27 cellular contexts compared by ENCODE assay signal in the genomic region with DNA sequence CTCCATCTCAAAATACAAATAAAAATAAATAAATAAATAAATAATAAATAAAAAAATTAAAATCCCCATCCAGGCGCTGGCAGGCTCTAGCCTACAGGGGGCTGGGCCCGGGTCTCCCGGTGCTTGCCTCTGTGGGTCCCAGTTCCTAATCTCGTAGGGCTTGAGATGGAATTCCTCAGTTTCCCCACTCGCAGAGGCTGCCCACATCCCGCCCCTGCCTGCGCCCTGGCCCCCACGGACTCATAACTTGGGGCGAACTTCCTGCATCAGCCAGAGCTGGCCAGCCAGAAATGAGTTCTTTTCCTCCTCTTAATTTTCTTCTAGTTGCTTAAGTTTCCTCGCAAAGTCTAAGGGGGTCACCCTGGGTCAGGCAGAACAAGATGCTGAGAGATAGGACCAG. TPM values are rescaled to one million over a fixed set of nuclear protein-coding genes. Genes with fewer than 3 reads are reported as not detected.
"Had no signal": no experiment of that assay in that cellular context is flagged by ENCODE, and none has a peak within 500 bp of the region (broad histone marks: within the 10 kb centered on the region; RNA-seq: fewer than 3 reads in every experiment).

No MANE protein-coding gene starts in this region.

- ATAC-seq: left colon; left lung; lower lobe of right lung; naive thymus-derived CD8-positive, alpha-beta T cell; sciatic nerve; stimulated activated naive B cell treated with anti-CD40 and anti-IgM and Interleukin-4, amounts not matched to agents 10 μg/mL and 1 μg/mL and 100 μg/mL, for 72 hours had no signal

- H3K9me3 Mint-ChIP-seq: immature natural killer cell; naive thymus-derived CD8-positive, alpha-beta T cell; nephron; neural crest cell; stimulated activated naive B cell treated with anti-CD40 and anti-IgM and Interleukin-4, amounts not matched to agents 10 μg/mL and 1 μg/mL and 100 μg/mL, for 72 hours; stimulated activated naive CD8-positive, alpha-beta T cell treated with anti-CD3 and anti-CD28 coated beads, Interleukin-15, Interleukin-2, amounts not matched to agents 100 ng/mL and 50 ng/mL, for 24 hours had no signal

- H3K4me1 ChIP-seq: tibial artery, uterus had no signal

- H3K27me3 Mint-ChIP-seq: stimulated activated naive CD8-positive, alpha-beta T cell treated with anti-CD3 and anti-CD28 coated beads, Interleukin-15, Interleukin-2, amounts not matched to agents 100 ng/mL and 50 ng/mL, for 24 hours had no signal

- H3K9me3 ChIP-seq: left lung, lower lobe of right lung, right atrium auricular region, suprapubic skin, thoracic aorta, tibial artery, uterus had no signal

- H3K27me3 ChIP-seq: left lung, right atrium auricular region, suprapubic skin, tibial artery, uterus had no signal

- H3K4me3 Mint-ChIP-seq: immature natural killer cell; naive thymus-derived CD8-positive, alpha-beta T cell; nephron; neural crest cell; stimulated activated naive B cell treated with anti-CD40 and anti-IgM and Interleukin-4, amounts not matched to agents 10 μg/mL and 1 μg/mL and 100 μg/mL, for 72 hours; stimulated activated naive CD8-positive, alpha-beta T cell treated with anti-CD3 and anti-CD28 coated beads, Interleukin-15, Interleukin-2, amounts not matched to agents 100 ng/mL and 50 ng/mL, for 24 hours had no signal

- H3K27ac Mint-ChIP-seq: immature natural killer cell; naive thymus-derived CD8-positive, alpha-beta T cell; nephron; stimulated activated naive B cell treated with anti-CD40 and anti-IgM and Interleukin-4, amounts not matched to agents 10 μg/mL and 1 μg/mL and 100 μg/mL, for 72 hours; stimulated activated naive CD8-positive, alpha-beta T cell treated with anti-CD3 and anti-CD28 coated beads, Interleukin-15, Interleukin-2, amounts not matched to agents 100 ng/mL and 50 ng/mL, for 24 hours had no signal

- H3K9ac ChIP-seq: parathyroid adenoma had no signal

- H3K27ac ChIP-seq: left lung, lower lobe of right lung, parathyroid adenoma, right atrium auricular region, skin epidermis, suprapubic skin, thoracic aorta, tibial artery, uterus had no signal

- H3K79me2 ChIP-seq: parathyroid adenoma had no signal

- H2AFZ ChIP-seq: parathyroid adenoma had no signal

- DNase-seq: hypothalamus; immature natural killer cell; kidney; left colon; left lung; lower lobe of right lung; mammary epithelial cell; mesenchymal stem cell; naive thymus-derived CD8-positive, alpha-beta T cell; nucleus accumbens; stimulated activated CD4-positive, alpha-beta T cell treated with anti-CD3 and anti-CD28 coated beads, Interleukin-12 subunit alpha, Interleukin-12 subunit beta, amount 100 ng/mL, for 4 hours; stimulated activated CD4-positive, alpha-beta T cell treated with anti-CD3 and anti-CD28 coated beads, Interleukin-15, amount 100 ng/mL, for 24 hours; stimulated activated CD4-positive, alpha-beta T cell treated with anti-CD3 and anti-CD28 coated beads, Interleukin-2, amount 100 ng/mL, for 24 hours; stimulated activated CD4-positive, alpha-beta T cell treated with anti-CD3 and anti-CD28 coated beads, Interleukin-4, amount 100 ng/mL, for 1 hour; stimulated activated naive B cell treated with anti-CD40 and anti-IgM and Interleukin-4, amounts not matched to agents 10 μg/mL and 1 μg/mL and 100 μg/mL, for 72 hours; tibial artery; trophoblast cell; uterus had no signal

- H3K36me3 Mint-ChIP-seq: immature natural killer cell; naive thymus-derived CD8-positive, alpha-beta T cell; stimulated activated naive B cell treated with anti-CD40 and anti-IgM and Interleukin-4, amounts not matched to agents 10 μg/mL and 1 μg/mL and 100 μg/mL, for 72 hours had no signal

RNA-seq across cellular contexts. Expression of a gene that starts 22.0 kb away (rescaled TPM):
- total RNA-seq: naive thymus-derived CD8-positive, alpha-beta T cell had no signal
